16 cellular contexts compared by ENCODE assay signal in the genomic region with DNA sequence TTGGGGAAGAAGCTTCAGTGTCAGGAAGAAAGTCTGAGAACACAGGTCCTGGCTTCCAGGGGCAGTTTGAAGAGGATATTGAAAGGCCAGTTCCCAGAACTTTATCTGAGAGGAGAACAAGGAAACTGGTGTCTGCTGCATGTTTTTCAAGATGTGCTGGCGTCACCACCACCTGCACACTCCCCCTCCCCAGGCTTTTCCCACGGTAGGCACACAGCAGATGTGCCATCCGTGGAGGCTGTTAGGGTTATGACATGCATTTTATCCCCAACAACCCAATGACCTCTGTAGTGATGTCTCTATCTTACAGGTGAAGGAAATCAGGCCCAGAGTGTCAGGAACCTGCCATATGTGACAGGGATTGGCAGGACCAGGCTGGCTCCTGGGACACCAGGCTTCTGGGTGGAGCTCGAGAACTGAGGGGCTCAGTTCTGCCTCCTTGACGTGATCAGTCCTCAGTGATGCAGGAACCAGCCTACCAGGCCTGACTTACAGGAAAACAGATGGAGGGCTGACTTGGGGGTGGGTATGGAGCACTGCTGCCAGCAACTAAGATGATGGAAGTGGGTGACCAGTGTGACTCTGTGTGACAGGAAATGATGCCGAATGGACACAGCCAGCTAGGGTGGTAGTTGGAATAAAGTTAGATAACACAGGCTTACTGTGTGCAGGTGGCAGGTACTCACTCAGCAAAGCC. TPM values are rescaled to one million over a fixed set of nuclear protein-coding genes. Genes with fewer than 3 reads are reported as not detected.
DNase-seq lines count a peak whose midpoint lies in the region; ATAC-seq and TF ChIP-seq lines count a peak whose summit lies in the region.
"Had no signal": no experiment of that assay in that cellular context is flagged by ENCODE, and none has a peak within 500 bp of the region (broad histone marks: within the 10 kb centered on the region; RNA-seq: fewer than 3 reads in every experiment).

No MANE protein-coding gene starts in this region.

- no peaks in the 10 kb centered on the region for H3K9me3 Mint-ChIP-seq in activated CD4-positive, alpha-beta T cell treated with anti-CD3 and anti-CD28 coated beads, Interleukin-2, amount 10 ng/mL, durations not matched to agents 24 days and 14 days
- H3K9me3 Mint-ChIP-seq in activated CD8-positive, alpha-beta T cell treated with anti-CD3 and anti-CD28 coated beads, Interleukin-2, amount 10 ng/mL, durations not matched to agents 7 days and 5 days (ENCODE audit: insufficient read depth), result no peaks in the 10 kb centered on the region
- H3K9me3 Mint-ChIP-seq in glutamatergic neuron (ENCODE audit: unreplicated experiment), result peaks cover 5% of the 10 kb centered on the region
- no peaks in the 10 kb centered on the region for H3K9me3 Mint-ChIP-seq in mesothelial cell of epicardium

- no peak overlapping the region for H3K4me3 Mint-ChIP-seq in activated CD4-positive, alpha-beta T cell treated with anti-CD3 and anti-CD28 coated beads, Interleukin-2, amount 10 ng/mL, durations not matched to agents 24 days and 14 days
- H3K4me3 Mint-ChIP-seq in activated CD8-positive, alpha-beta T cell treated with anti-CD3 and anti-CD28 coated beads, Interleukin-2, amount 10 ng/mL, durations not matched to agents 7 days and 5 days, result no peak overlapping the region
- no peak overlapping the region for H3K4me3 Mint-ChIP-seq in glutamatergic neuron (ENCODE audit: unreplicated experiment)
- no peak overlapping the region for H3K4me3 Mint-ChIP-seq in mesothelial cell of epicardium

- no peak for TF ChIP-seq EP300 in stomach (IDR thresholded peaks at IDR 0.05)

- H3K9me3 ChIP-seq in stomach, result no peaks in the 10 kb centered on the region

- H3K4me1 ChIP-seq in stomach, result peaks cover 12 to 24% (median 17%) of the 10 kb centered on the region in 4 donors

- peak overlapping the region in 3 of 5 donors; percentile 70 to 82 (median 77) for H3K27ac ChIP-seq in stomach

- H3K4me3 ChIP-seq in stomach, result no peak overlapping the region
- H3K4me3 ChIP-seq: lung had no signal

- CTCF ChIA-PET in activated CD8-positive, alpha-beta T cell treated with anti-CD3 and anti-CD28 coated beads, Interleukin-2, amount 10 ng/mL, durations not matched to agents 7 days and 5 days (lab: Charles Lee), result interaction anchor here (2.5 kb wide), 1 partner anchor 37 kb away, joined by 6 read pairs; no protein-coding TSS in a partner anchor

- DNase-seq in activated CD4-positive, alpha-beta T cell treated with anti-CD3 and anti-CD28 coated beads, Interleukin-2, amount 10 ng/mL, durations not matched to agents 24 days and 14 days, result no peak
- DNase-seq in activated CD4-positive, alpha-beta T cell treated with anti-CD3 and anti-CD28 coated beads, Interleukin-2, amount 50 U/mL, for 48 hours, result no peak
- no peak for DNase-seq in activated CD8-positive, alpha-beta T cell treated with anti-CD3 and anti-CD28 coated beads, Interleukin-2, amount 10 ng/mL, durations not matched to agents 7 days and 5 days
- DNase-seq in glutamatergic neuron, result no peak
- no peak for DNase-seq in stomach
- DNase-seq in activated effector memory CD4-positive, alpha-beta T cell treated with Interleukin-2 at 50 U/mL for 16 hours, result no peak
- no peak for DNase-seq in midbrain (lab: John Stamatoyannopoulos, UW)
- DNase-seq in mesothelial cell of epicardium (ENCODE audit: low spot score in 2 of 2, unreplicated experiment in 2 of 2), result no peak
- DNase-seq: KG1; NCI-H2029 treated with DMSO at 0.1 percent for 48 hours; NK-92 treated with Interleukin-12 subunit alpha and Interleukin-12 subunit beta, amount 100 ng/mL, for 24 hours had no signal

- peaks cover 25% of the 10 kb centered on the region for H3K4me1 Mint-ChIP-seq in activated CD4-positive, alpha-beta T cell treated with anti-CD3 and anti-CD28 coated beads, Interleukin-2, amount 10 ng/mL, durations not matched to agents 24 days and 14 days
- peaks cover 14% of the 10 kb centered on the region for H3K4me1 Mint-ChIP-seq in activated CD8-positive, alpha-beta T cell treated with anti-CD3 and anti-CD28 coated beads, Interleukin-2, amount 10 ng/mL, durations not matched to agents 7 days and 5 days (ENCODE audit: low read depth)
- H3K4me1 Mint-ChIP-seq in glutamatergic neuron (ENCODE audit: low read depth, unreplicated experiment) (no peaks in the 10 kb centered on the region), mesothelial cell of epicardium (no peaks in the 10 kb centered on the region)

- 78 to 89% (median 83%) methylated on average over 6 of the region's 6 CpGs for WGBS in stomach, 5 donors

- POLR2A ChIA-PET in activated CD8-positive, alpha-beta T cell treated with anti-CD3 and anti-CD28 coated beads, Interleukin-2, amount 10 ng/mL, durations not matched to agents 7 days and 5 days (lab: Charles Lee), result no interaction called here

- H3K27ac Mint-ChIP-seq in activated CD4-positive, alpha-beta T cell treated with anti-CD3 and anti-CD28 coated beads, Interleukin-2, amount 10 ng/mL, durations not matched to agents 24 days and 14 days, result peak overlapping the region; percentile 88
- peak overlapping the region; percentile 22 for H3K27ac Mint-ChIP-seq in activated CD8-positive, alpha-beta T cell treated with anti-CD3 and anti-CD28 coated beads, Interleukin-2, amount 10 ng/mL, durations not matched to agents 7 days and 5 days
- H3K27ac Mint-ChIP-seq in glutamatergic neuron (ENCODE audit: unreplicated experiment), result peak overlapping the region; percentile 48
- H3K27ac Mint-ChIP-seq in mesothelial cell of epicardium, result no peak overlapping the region
- H3K27ac Mint-ChIP-seq: progenitor cell of endocrine pancreas had no signal

- peaks cover 69% of the 10 kb centered on the region for H3K36me3 Mint-ChIP-seq in activated CD4-positive, alpha-beta T cell treated with anti-CD3 and anti-CD28 coated beads, Interleukin-2, amount 10 ng/mL, durations not matched to agents 24 days and 14 days (ENCODE audit: low read depth)
- H3K36me3 Mint-ChIP-seq in activated CD8-positive, alpha-beta T cell treated with anti-CD3 and anti-CD28 coated beads, Interleukin-2, amount 10 ng/mL, durations not matched to agents 7 days and 5 days (ENCODE audit: low read depth), result peaks cover 66% of the 10 kb centered on the region
- H3K36me3 Mint-ChIP-seq in glutamatergic neuron (ENCODE audit: unreplicated experiment), result no peaks in the 10 kb centered on the region
- peaks cover 32% of the 10 kb centered on the region for H3K36me3 Mint-ChIP-seq in mesothelial cell of epicardium

- TF ChIP-seq POLR2A in stomach (IDR thresholded peaks at IDR 0.05), result no peak

- H3K36me3 ChIP-seq in stomach, result peaks cover 20 to 92% (median 70%) of the 10 kb centered on the region in 4 donors

- no peaks in the 10 kb centered on the region for H3K27me3 ChIP-seq in stomach

- intact Hi-C loops in activated CD4-positive, alpha-beta T cell treated with anti-CD3 and anti-CD28 coated beads, Interleukin-2, amount 10 ng/mL, durations not matched to agents 24 days and 14 days (cut with micrococcal nuclease), result no loop called here
- intact Hi-C loops in stomach (cut with DNase I; ENCODE audit: low total_unique reads), result no loop called here

- TF ChIP-seq CTCF in glutamatergic neuron (IDR thresholded peaks at IDR 0.05; ENCODE audit: partially characterized antibody, unreplicated experiment), result no peak
- no peak for TF ChIP-seq CTCF in stomach (IDR thresholded peaks at IDR 0.05)
- no peak for TF ChIP-seq CTCF in mesothelial cell of epicardium (IDR thresholded peaks at IDR 0.05; ENCODE audit: unreplicated experiment)

- H3K27me3 Mint-ChIP-seq in activated CD4-positive, alpha-beta T cell treated with anti-CD3 and anti-CD28 coated beads, Interleukin-2, amount 10 ng/mL, durations not matched to agents 24 days and 14 days, result no peaks in the 10 kb centered on the region
- H3K27me3 Mint-ChIP-seq in activated CD8-positive, alpha-beta T cell treated with anti-CD3 and anti-CD28 coated beads, Interleukin-2, amount 10 ng/mL, durations not matched to agents 7 days and 5 days (ENCODE audit: low read depth), result no peaks in the 10 kb centered on the region
- H3K27me3 Mint-ChIP-seq in glutamatergic neuron (ENCODE audit: unreplicated experiment) (no peaks in the 10 kb centered on the region), mesothelial cell of epicardium (ENCODE audit: low read depth) (no peaks in the 10 kb centered on the region)
- H3K27me3 Mint-ChIP-seq: progenitor cell of endocrine pancreas had no signal

- no peak for ATAC-seq in activated CD8-positive, alpha-beta T cell treated with anti-CD3 and anti-CD28 coated beads, Interleukin-2, amount 10 ng/mL, durations not matched to agents 7 days and 5 days

RNA-seq across cellular contexts. Expression of a gene that starts 16.8 kb away (rescaled TPM):
- not detected in 2 replicates for total RNA-seq in activated CD4-positive, alpha-beta T cell treated with anti-CD3 and anti-CD28 coated beads, Interleukin-2, amount 10 ng/mL, durations not matched to agents 24 days and 14 days
- total RNA-seq in activated CD8-positive, alpha-beta T cell treated with anti-CD3 and anti-CD28 coated beads, Interleukin-2, amount 10 ng/mL, durations not matched to agents 7 days and 5 days, result not detected
- total RNA-seq in glutamatergic neuron (ENCODE audit: unreplicated experiment) (not detected), stomach (under 1 TPM in 1 of 5 donors, not detected in 4; 0.73 TPM), mesothelial cell of epicardium (0.14 TPM in 1 of 3 replicates, not detected in the others)
- not detected for polyA plus RNA-seq in stomach
- total RNA-seq: A673, endothelial cell of umbilical vein, progenitor cell of endocrine pancreas, urinary bladder had no signal
- polyA plus RNA-seq: endothelial cell of umbilical vein had no signal

RNA-seq across cellular contexts. Expression of a gene that starts 33.7 kb away (rescaled TPM):
- 16.4 and 17.0 TPM in 2 replicates for total RNA-seq in activated CD4-positive, alpha-beta T cell treated with anti-CD3 and anti-CD28 coated beads, Interleukin-2, amount 10 ng/mL, durations not matched to agents 24 days and 14 days
- 10 to 100 TPM; 29.7 to 29.9 TPM for total RNA-seq in activated CD8-positive, alpha-beta T cell treated with anti-CD3 and anti-CD28 coated beads, Interleukin-2, amount 10 ng/mL, durations not matched to agents 7 days and 5 days
- total RNA-seq in glutamatergic neuron (ENCODE audit: unreplicated experiment) (409 TPM), stomach (100 to 1,000 TPM in 2 of 5 donors, 10 to 100 TPM in 3; 25.7 to 174 (median 30.1) TPM), mesothelial cell of epicardium (102 to 103 TPM (median 102 TPM) in 3 replicates)
- polyA plus RNA-seq in stomach, result 10 to 100 TPM in 2 of 3 donors, 1 to 10 TPM in 1; 9.0 to 58.3 (median 26.2) TPM

RNA-seq across cellular contexts. Expression of a gene that starts 36.4 kb away (rescaled TPM):
- 7.2 and 7.3 TPM in 2 replicates for total RNA-seq in activated CD4-positive, alpha-beta T cell treated with anti-CD3 and anti-CD28 coated beads, Interleukin-2, amount 10 ng/mL, durations not matched to agents 24 days and 14 days
- total RNA-seq in activated CD8-positive, alpha-beta T cell treated with anti-CD3 and anti-CD28 coated beads, Interleukin-2, amount 10 ng/mL, durations not matched to agents 7 days and 5 days, result 1 to 10 TPM; 7.2 to 7.9 TPM
- total RNA-seq in glutamatergic neuron (ENCODE audit: unreplicated experiment), result 9.7 TPM
- 10 to 100 TPM in 1 of 5 donors, 1 to 10 TPM in 4; 1.3 to 10.5 (median 8.7) TPM for total RNA-seq in stomach
- 10 to 100 TPM in 1 of 3 donors, 1 to 10 TPM in 2; 5.3 to 13.6 (median 8.3) TPM for polyA plus RNA-seq in stomach
- total RNA-seq in mesothelial cell of epicardium, result 12.7 to 13.8 TPM (median 12.9 TPM) in 3 replicates
